Comparison of ENCODE assay signal across 8 cellular contexts in the genomic region with DNA sequence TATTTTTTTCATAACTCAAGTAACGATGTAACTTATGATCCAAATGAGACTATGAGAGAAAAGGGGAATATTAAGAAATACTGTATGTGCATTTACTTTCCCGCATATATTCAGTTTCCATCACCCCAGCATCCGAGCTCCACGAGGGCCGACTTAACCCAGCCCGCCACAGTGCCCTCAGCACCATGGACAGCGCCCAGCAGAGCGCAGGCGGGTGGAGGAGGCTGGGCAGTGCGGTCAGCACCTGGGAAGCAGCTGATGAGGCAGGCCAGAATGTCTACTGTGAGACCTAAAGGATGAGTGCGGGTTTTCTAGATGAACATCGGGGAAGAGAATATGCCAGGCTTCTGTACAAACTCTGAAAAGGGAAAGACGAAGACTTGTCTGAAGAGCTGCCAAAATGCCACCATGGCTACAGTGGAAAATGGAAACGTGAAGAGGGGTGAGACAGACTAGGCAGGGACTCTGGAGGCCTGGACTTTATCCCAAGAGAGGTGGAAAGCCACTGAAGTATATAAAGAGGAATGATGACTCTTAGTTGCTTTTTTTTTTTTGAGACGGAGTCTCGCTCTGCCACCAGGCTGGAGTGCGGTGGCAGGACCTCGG. TPM values are rescaled to one million over a fixed set of nuclear protein-coding genes. Genes with fewer than 3 reads are reported as not detected.
DNase-seq lines count a peak whose midpoint lies in the region; ATAC-seq, FAIRE-seq and TF ChIP-seq lines count a peak whose summit lies in the region.

No MANE protein-coding gene starts in this region.

- no peaks in the 10 kb centered on the region for H4K20me1 ChIP-seq in GM12878 (ENCODE audit: control insufficient read depth, insufficient read depth)

- SMC1A ChIA-PET in GM12878 (lab: Charles Lee; ENCODE audit: uncharacterized antibody, unreplicated experiment), result interaction anchor here (0.7 kb wide), 1 partner anchor 110 kb away, joined by 3 read pairs; no protein-coding TSS in a partner anchor

- TF ChIP-seq EP300 in GM12878 (IDR thresholded peaks at IDR 0.05; ENCODE audit: borderline replicate concordance in 1 of 2, control insufficient read depth in 1 of 2, low read depth in 2 of 2, low read length in 2 of 2), result no peak

- H3K4me1 ChIP-seq in GM12878 (ENCODE audit: control insufficient read depth, insufficient read depth, low read length) (no peaks in the 10 kb centered on the region), kidney (ENCODE audit: control insufficient read depth in 1 of 2, insufficient read depth in 1 of 2, low read depth in 1 of 2, low read length in 2 of 2) (no peaks in the 10 kb centered on the region)

- H3K27me3 ChIP-seq in GM12878 (replicated peaks in 1 of 2; ENCODE audit: control insufficient read depth in 2 of 2, insufficient read depth in 2 of 2, low read length in 1 of 2), result no peaks in the 10 kb centered on the region

- no peak for TF ChIP-seq RAD21 in GM12878 (IDR thresholded peaks at IDR 0.05; ENCODE audit: insufficient read depth, low read depth, low read length)

- no peak overlapping the region for H3K27ac ChIP-seq in GM12878 (ENCODE audit: control insufficient read depth, insufficient read depth)
- H3K27ac ChIP-seq in kidney (ENCODE audit: low read depth in 2 of 2, low read length in 2 of 2), result no peak overlapping the region

- FAIRE-seq in GM12878 (lab: Jason Lieb, UNC), result no peak
- no peak for FAIRE-seq in kidney (lab: Jason Lieb, UNC)

- no peaks in the 10 kb centered on the region; the same call in 2 of the 3 replicates for H3K9me3 ChIP-seq in GM12878 (replicated peaks; ENCODE audit: control insufficient read depth, insufficient read depth, low read length)
- no peaks in the 10 kb centered on the region for H3K9me3 ChIP-seq in kidney (ENCODE audit: control insufficient read depth in 1 of 2, low read length in 2 of 2)

- intact Hi-C loops in GM12878 (cut with micrococcal nuclease; ENCODE audit: unreplicated experiment) (no loop called here), kidney (cut with DNase I) (no loop called here)

- peak; percentile 52; the same call in 1 of the 3 replicates for ATAC-seq in GM12878
- ATAC-seq in HG02884 (IDR thresholded peaks at IDR 0.05; ENCODE audit: unreplicated experiment), result no peak
- ATAC-seq in GM19328 (IDR thresholded peaks at IDR 0.05; ENCODE audit: unreplicated experiment), result no peak
- ATAC-seq in GM19035 (IDR thresholded peaks at IDR 0.05; ENCODE audit: unreplicated experiment), result no peak

- POLR2A ChIA-PET in GM12878 (lab: Charles Lee), result no interaction called here

- in situ Hi-C loops in GM12878 (cut with MboI), result no loop called here

- WGBS in GM12878 (ENCODE audit: insufficient coverage, insufficient replicate concordance, low lambda C conversion rate, missing lambda C conversion rate), result 30% methylated on average over 16 of the region's 18 CpGs

- H3K4me2 ChIP-seq in GM12878 (ENCODE audit: control insufficient read depth, insufficient read depth), result no peak overlapping the region

- peak; percentile 88 for DNase-seq in Daoy (ENCODE audit: low read depth)
- peak; percentile 82 for DNase-seq in RKO (ENCODE audit: low spot score)
- no peak for DNase-seq in GM12878 (ENCODE audit: low read depth, low spot score)
- DNase-seq in kidney, result peak; percentile 82
- peak in 2 of 3 donors; percentile 14 to 26 for DNase-seq in stimulated activated CD4-positive, alpha-beta T cell treated with anti-CD3 and anti-CD28 coated beads, TNF-alpha, amount 100 ng/mL, for 48 hours (ENCODE audit: low read depth in 3 of 3)

- H2AFZ ChIP-seq in GM12878 (ENCODE audit: control insufficient read depth, low read depth, low read length), result no peak overlapping the region

- BruUV-seq in GM12878 (replicated peaks; lab: Mats Ljungman, UMichigan), result no TSS peak

- no peaks in the 10 kb centered on the region for H3K79me2 ChIP-seq in GM12878 (ENCODE audit: control insufficient read depth, insufficient read depth, low read length)

- H3K36me3 ChIP-seq in GM12878 (ENCODE audit: control insufficient read depth in 2 of 2, insufficient read depth in 2 of 2, low read length in 1 of 2) (no peaks in the 10 kb centered on the region), kidney (ENCODE audit: control insufficient read depth in 1 of 2, insufficient read depth in 2 of 2, low read length in 2 of 2) (no peaks in the 10 kb centered on the region)

- CTCF ChIA-PET in GM12878 (lab: Yijun Ruan, JAX), result no interaction called here

- TF ChIP-seq CTCF in GM12878 (IDR thresholded peaks at IDR 0.05 in 2 of 3, conservative IDR thresholded peaks at IDR 0.05 in 1 of 3; ENCODE audit: control insufficient read depth in 2 of 3, extremely low read depth in 1 of 3, insufficient read depth in 1 of 3, low read depth in 3 of 3, low read length in 3 of 3) (no peak), kidney (IDR thresholded peaks at IDR 0.05; ENCODE audit: borderline replicate concordance, extremely low read depth, insufficient read depth) (no peak)

- H3K4me3 ChIP-seq in GM12878 (no peak overlapping the region), kidney (ENCODE audit: low read length in 2 of 2) (no peak overlapping the region)

- RAD21 ChIA-PET in GM12878 (lab: Charles Lee; ENCODE audit: unreplicated experiment), result no interaction called here

- no peak for TF ChIP-seq POLR2A in GM12878 (IDR thresholded peaks at IDR 0.05; ENCODE audit: low read depth, low read length)

- H3K9ac ChIP-seq in GM12878 (ENCODE audit: control insufficient read depth, insufficient read depth, low read length) (no peak overlapping the region), kidney (ENCODE audit: low read length in 2 of 2) (no peak overlapping the region)

TF ChIP-seq in GM12878, 131 proteins besides CTCF, POLR2A, EP300 and RAD21 (continues in another document):
- TF ChIP-seq CHD2 (IDR thresholded peaks at IDR 0.05; ENCODE audit: borderline replicate concordance, low read depth, low read length), result no peak

RNA-seq across cellular contexts. Expression of gene MED27, which starts 34.5 kb away (rescaled TPM):
- total RNA-seq in Daoy (2014; rRNA removed; shearing (Covaris generic)), result 65.6 and 76.4 TPM in 2 replicates
- 24.9 and 26.4 TPM in 2 replicates for total RNA-seq in GM12878 (2013; cell fraction: nucleolus; rRNA removed)
- total RNA-seq in GM12878 (2014; rRNA removed), result 31.9 and 34.2 TPM in 2 replicates
- 17.3 and 20.3 TPM in 2 replicates for total RNA-seq in GM12878 (2014; rRNA removed; fragmentation: Illumina TruSeq; extraction: Trizol)
- 24.4 and 25.9 TPM in 2 replicates for total RNA-seq in GM12878 (2021)
- 15.6 TPM for polyA plus RNA-seq in GM12878 (2011; ENCODE audit: low read depth)
- 23.1 and 36.9 TPM in 2 replicates for polyA plus RNA-seq in GM12878 (2011; rRNA removed)
- 48.8 and 50.9 TPM in 2 replicates for polyA plus RNA-seq in GM12878 (2011; cell fraction: cytosol; rRNA removed)
- polyA plus RNA-seq in GM12878 (2011; cell fraction: nucleus; rRNA removed), result 24.5 and 27.8 TPM in 2 replicates
- 17.0 and 17.5 TPM in 2 replicates for polyA plus RNA-seq in GM12878 (2012)
- 22.4 and 27.6 TPM in 2 replicates for polyA plus RNA-seq in GM12878 (2014; fragmentation: Illumina TruSeq; extraction: Trizol)
- polyA plus RNA-seq in GM12878 (2014; fragmentation: Nextera tagmentation; extraction: Ambion mirVana), result 10 to 100 TPM; 47.7 to 50.3 TPM
- 24.8 and 30.3 TPM in 2 replicates for polyA plus RNA-seq in GM12878 (2014; rRNA removed)
- polyA plus RNA-seq in GM12878 (2016; fragmentation: Nextera tagmentation; extraction: Ambion mirVana), result 10 to 100 TPM; 46.2 to 49.1 TPM
- polyA minus RNA-seq in GM12878 (2011; rRNA and poly(A)+ RNA removed), result 35.1 and 41.1 TPM in 2 replicates
- 11.9 and 15.6 TPM in 2 replicates for polyA minus RNA-seq in GM12878 (2011; cell fraction: cytosol; rRNA and poly(A)+ RNA removed)
- polyA minus RNA-seq in GM12878 (2011; cell fraction: nucleus; rRNA and poly(A)+ RNA removed), result 16.6 and 24.6 TPM in 2 replicates
- total RNA-seq in kidney, result 15.9 TPM
- 23.1 TPM for polyA plus RNA-seq in kidney (ENCODE audit: insufficient read depth, low read depth, low replicate concordance)

RNA-seq across cellular contexts. Expression of gene NTNG2, which starts 47.7 kb away (rescaled TPM):
- 1.9 and 2.6 TPM in 2 replicates for total RNA-seq in Daoy (2014; rRNA removed; shearing (Covaris generic))
- total RNA-seq in GM12878 (2013; cell fraction: nucleolus; rRNA removed), result 0.47 and 0.54 TPM in 2 replicates
- total RNA-seq in GM12878 (2014; rRNA removed) (0.79 TPM in 1 of 2 replicates, not detected in the other), GM12878 (2014; rRNA removed; fragmentation: Illumina TruSeq; extraction: Trizol) (0.05 TPM in 1 of 2 replicates, not detected in the other), GM12878 (2021) (0.11 and 0.51 TPM in 2 replicates), kidney (2.2 TPM)
- polyA plus RNA-seq in GM12878 (2011; ENCODE audit: low read depth), result not detected
- polyA plus RNA-seq in GM12878 (2011; rRNA removed) (0.09 and 0.38 TPM in 2 replicates), GM12878 (2014; fragmentation: Illumina TruSeq; extraction: Trizol) (not detected in 2 replicates), GM12878 (2014; fragmentation: Nextera tagmentation; extraction: Ambion mirVana) (not detected), GM12878 (2014; rRNA removed) (0.01 and 0.37 TPM in 2 replicates), GM12878 (2016; fragmentation: Nextera tagmentation; extraction: Ambion mirVana) (not detected), kidney (ENCODE audit: insufficient read depth, low read depth, low replicate concordance) (0.54 TPM)
- polyA plus RNA-seq in GM12878 (2011; cell fraction: cytosol; rRNA removed), result 0.10 and 0.59 TPM in 2 replicates
- polyA plus RNA-seq in GM12878 (2011; cell fraction: nucleus; rRNA removed), result 2.0 and 2.6 TPM in 2 replicates
- polyA plus RNA-seq in GM12878 (2012), result 0.49 and 2.3 TPM in 2 replicates
- polyA minus RNA-seq in GM12878 (2011; rRNA and poly(A)+ RNA removed), result 0.07 and 0.52 TPM in 2 replicates
- 0.27 TPM in 1 of 2 replicates, not detected in the other for polyA minus RNA-seq in GM12878 (2011; cell fraction: cytosol; rRNA and poly(A)+ RNA removed)
- polyA minus RNA-seq in GM12878 (2011; cell fraction: nucleus; rRNA and poly(A)+ RNA removed), result 0.73 and 0.77 TPM in 2 replicates
